3 cellular contexts compared by ENCODE assay signal in genomic region chr6:79544299-79544927, GRCh38.
TF ChIP-seq lines count a peak whose summit lies in the region.

No MANE protein-coding gene starts in this region.

TF ChIP-seq in liver, 16 proteins besides CTCF, POLR2A, EP300 and RAD21:
- TF ChIP-seq ZBTB33 (IDR thresholded peaks at IDR 0.05) = no peak
- no peak for TF ChIP-seq TAF1 (conservative IDR thresholded peaks at IDR 0.05)
- no peak for TF ChIP-seq MAX (IDR thresholded peaks at IDR 0.05)
- no peak for TF ChIP-seq JUND (IDR thresholded peaks at IDR 0.05)
- no peak for TF ChIP-seq FOXA1 (IDR thresholded peaks at IDR 0.05)
- TF ChIP-seq HNF4A (conservative IDR thresholded peaks at IDR 0.05) = no peak
- TF ChIP-seq NR2F2 (IDR thresholded peaks at IDR 0.05) = no peak
- TF ChIP-seq ATF3 (IDR thresholded peaks at IDR 0.05) = no peak
- no peak for TF ChIP-seq FOXA2 (IDR thresholded peaks at IDR 0.05)
- no peak for TF ChIP-seq RXRA (IDR thresholded peaks at IDR 0.05)
- no peak for TF ChIP-seq EGR1 (IDR thresholded peaks at IDR 0.05; ENCODE audit: low read depth in 2 of 2)
- no peak for TF ChIP-seq SP1 (IDR thresholded peaks at IDR 0.05)
- TF ChIP-seq YY1 (IDR thresholded peaks at IDR 0.05) = no peak
- TF ChIP-seq REST (IDR thresholded peaks at IDR 0.05) = no peak
- TF ChIP-seq GABPA (IDR thresholded peaks at IDR 0.05 in 1 of 2, conservative IDR thresholded peaks at IDR 0.05 in 1 of 2) = no peak
- TF ChIP-seq HNF4G (IDR thresholded peaks at IDR 0.05) = no peak

TF ChIP-seq in HepG2, 621 proteins besides CTCF, POLR2A, EP300 and RAD21 (continues in another document):
- no peak for TF ChIP-seq TFE3 (CRISPR knock-in tag; IDR thresholded peaks at IDR 0.05)
- TF ChIP-seq NAIF1 (CRISPR knock-in tag; IDR thresholded peaks at IDR 0.05; ENCODE audit: borderline replicate concordance) = no peak
- no peak for TF ChIP-seq KLF6 (CRISPR knock-in tag; IDR thresholded peaks at IDR 0.05)
- no peak for TF ChIP-seq MNT (IDR thresholded peaks at IDR 0.05)
- TF ChIP-seq SAFB2 (CRISPR knock-in tag; IDR thresholded peaks at IDR 0.05; ENCODE audit: borderline replicate concordance, low read depth) = no peak
- no peak for TF ChIP-seq ZKSCAN1 (IDR thresholded peaks at IDR 0.05; ENCODE audit: low read length)
- TF ChIP-seq ZNF407 (CRISPR knock-in tag; IDR thresholded peaks at IDR 0.05; ENCODE audit: not compliant biosample characterization) = no peak
- TF ChIP-seq ZNF607 (CRISPR knock-in tag; IDR thresholded peaks at IDR 0.05; ENCODE audit: borderline replicate concordance) = no peak
- no peak for TF ChIP-seq SP2 (CRISPR knock-in tag; IDR thresholded peaks at IDR 0.05)
- TF ChIP-seq ZNF891 (CRISPR knock-in tag; IDR thresholded peaks at IDR 0.05) = no peak
- TF ChIP-seq MLX (CRISPR knock-in tag; IDR thresholded peaks at IDR 0.05) = no peak
- TF ChIP-seq TAF15 (IDR thresholded peaks at IDR 0.05; ENCODE audit: low read depth, low read length, poor library complexity, severe bottlenecking) = no peak
- TF ChIP-seq SCMH1 (CRISPR knock-in tag; IDR thresholded peaks at IDR 0.05; ENCODE audit: borderline replicate concordance) = no peak

TF ChIP-seq in SK-N-SH treated with all-trans-retinoic acid at 6 μM for 48 hours, 23 proteins besides CTCF, POLR2A, EP300 and RAD21:
- TF ChIP-seq CSRNP3 (CRISPR knock-in tag; IDR thresholded peaks at IDR 0.05) = no peak
- no peak for TF ChIP-seq SNAI2 (CRISPR knock-in tag; IDR thresholded peaks at IDR 0.05)
- no peak for TF ChIP-seq CREB5 (CRISPR knock-in tag; IDR thresholded peaks at IDR 0.05; ENCODE audit: low read depth)
- TF ChIP-seq CSDC2 (CRISPR knock-in tag; IDR thresholded peaks at IDR 0.05) = no peak
- no peak for TF ChIP-seq PPARA (CRISPR knock-in tag; IDR thresholded peaks at IDR 0.05; ENCODE audit: borderline replicate concordance)
- TF ChIP-seq ZC3H10 (CRISPR knock-in tag; IDR thresholded peaks at IDR 0.05) = no peak
- TF ChIP-seq RARB (CRISPR knock-in tag; IDR thresholded peaks at IDR 0.05) = no peak
- TF ChIP-seq ZFP30 (CRISPR knock-in tag; IDR thresholded peaks at IDR 0.05) = no peak
- TF ChIP-seq TOX (CRISPR knock-in tag; IDR thresholded peaks at IDR 0.05; ENCODE audit: borderline replicate concordance) = no peak
- no peak for TF ChIP-seq ARNTL (CRISPR knock-in tag; IDR thresholded peaks at IDR 0.05; ENCODE audit: borderline replicate concordance, low read depth)
- TF ChIP-seq ZFP3 (CRISPR knock-in tag; IDR thresholded peaks at IDR 0.05) = no peak
- no peak for TF ChIP-seq ESRRG (CRISPR knock-in tag; IDR thresholded peaks at IDR 0.05)
- no peak for TF ChIP-seq TCF4 (CRISPR knock-in tag; IDR thresholded peaks at IDR 0.05; ENCODE audit: borderline replicate concordance)
- TF ChIP-seq BACH2 (CRISPR knock-in tag; IDR thresholded peaks at IDR 0.05; ENCODE audit: borderline replicate concordance) = no peak
TF ChIP-seq in SK-N-SH treated with all-trans-retinoic acid at 6 μM for 48 hours: peak in this region for 0.
